In genomic region chr6:136611133-136611532, GRCh38 we compare ENCODE assay signal across 20 cellular contexts.
"Had no signal": no experiment of that assay in that cellular context is flagged by ENCODE, and none has a peak within 500 bp of the region (broad histone marks: within the 10 kb centered on the region; RNA-seq: fewer than 3 reads in every experiment).

No MANE protein-coding gene starts in this region.

- H3K4me3 Mint-ChIP-seq: activated B cell treated with CpG ODN at 0.5 μM for 24 hours; activated naive CD8-positive, alpha-beta T cell; activated T-cell treated with anti-CD3 and anti-CD28 coated beads, Interleukin-2, amount 50 U/mL, for 72 hours; brain; central memory CD8-positive, alpha-beta T cell; neural crest cell; T-helper 17 cell had no signal

- H3K27ac Mint-ChIP-seq: activated B cell treated with CpG ODN at 0.5 μM for 24 hours; activated naive CD8-positive, alpha-beta T cell had no signal

- H3K4me3 ChIP-seq: gastroesophageal sphincter, heart right ventricle, lung, thoracic aorta had no signal

- DNase-seq: activated B cell treated with CpG ODN at 0.5 μM for 24 hours; activated CD4-positive, alpha-beta T cell treated with anti-CD3 and anti-CD28 coated beads for 48 hours; activated CD8-positive, alpha-beta memory T cell treated with anti-CD3 and anti-CD28 coated beads, Interleukin-2, amount 50 U/mL, for 48 hours; activated gamma-delta T cell treated with Interleukin-2 at 50 U/mL for 16 hours; activated T-cell treated with anti-CD3 and anti-CD28 coated beads, Interleukin-2, amount 50 U/mL, for 72 hours; amygdala; cortex of kidney; effector memory CD4-positive, alpha-beta T cell; heart right ventricle; left colon; stimulated activated CD4-positive, alpha-beta T cell treated with anti-CD3 and anti-CD28 coated beads, Interleukin-12 subunit alpha, Interleukin-12 subunit beta, amount 100 ng/mL, for 4 hours; stimulated activated CD4-positive, alpha-beta T cell treated with anti-CD3 and anti-CD28 coated beads, Interleukin-2, amount 100 ng/mL, for 24 hours; T-helper 17 cell had no signal

- H3K4me1 Mint-ChIP-seq: brain had no signal

- H3K36me3 Mint-ChIP-seq: brain had no signal

- H3K9me3 Mint-ChIP-seq: activated B cell treated with CpG ODN at 0.5 μM for 24 hours; activated T-cell treated with anti-CD3 and anti-CD28 coated beads, Interleukin-2, amount 50 U/mL, for 72 hours; central memory CD8-positive, alpha-beta T cell; neural crest cell had no signal

- H3K27me3 Mint-ChIP-seq: activated B cell treated with CpG ODN at 0.5 μM for 24 hours; activated naive CD8-positive, alpha-beta T cell; central memory CD8-positive, alpha-beta T cell; T-helper 17 cell had no signal

- H3K9me3 ChIP-seq: gastroesophageal sphincter, heart right ventricle, thoracic aorta had no signal

- ATAC-seq: activated T-cell treated with anti-CD3 and anti-CD28 coated beads, Interleukin-2, amount 50 U/mL, for 72 hours; T-helper 17 cell had no signal

- H3K27me3 ChIP-seq: gastroesophageal sphincter, heart right ventricle had no signal
